Comparison of ENCODE assay signal across 1 cellular context in the genomic region with DNA sequence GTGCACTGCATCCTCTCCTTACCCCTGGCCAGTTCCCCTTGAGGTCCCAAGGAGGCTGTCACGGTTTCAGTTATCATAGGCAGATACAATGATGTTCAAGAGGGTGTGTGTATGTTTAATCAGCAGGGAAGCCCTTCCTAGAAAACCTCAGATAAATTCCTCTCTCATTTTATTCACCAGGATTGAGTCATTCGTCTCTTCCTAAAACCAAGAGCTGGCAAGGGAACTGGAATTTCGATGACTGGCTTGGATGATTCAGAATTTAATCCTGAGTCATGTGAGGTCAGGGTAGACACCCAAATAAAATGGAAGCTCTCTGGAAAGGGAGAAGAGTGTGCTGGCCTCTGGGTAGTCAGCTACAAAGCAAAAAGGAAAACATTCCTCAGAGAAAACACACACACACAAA.
TF ChIP-seq lines count a peak whose summit lies in the region.

No MANE protein-coding gene starts in this region.

TF ChIP-seq in K562, 482 proteins besides CTCF, POLR2A, EP300 and RAD21 (continued from another document):
- TF ChIP-seq JUN (IDR thresholded peaks at IDR 0.05; ENCODE audit: borderline replicate concordance, low read depth, low read length) (peak; percentile 28; the same call in 1 of the 2 replicates), JUN (CRISPR knock-in tag; IDR thresholded peaks at IDR 0.05; ENCODE audit: borderline replicate concordance) (no peak), ZNF140 (CRISPR knock-in tag; IDR thresholded peaks at IDR 0.05) (no peak), ESRRA (IDR thresholded peaks at IDR 0.05; ENCODE audit: borderline replicate concordance, low read depth) (no peak), ZNF316 (IDR thresholded peaks at IDR 0.05) (0 out of 2 replicates have a peak, but pooled peaks have one; percentile 14), NFATC3 (IDR thresholded peaks at IDR 0.05) (no peak), KLF6 (CRISPR knock-in tag; IDR thresholded peaks at IDR 0.05; ENCODE audit: borderline replicate concordance) (no peak), MAFG (tag; conservative IDR thresholded peaks at IDR 0.05) (peak; percentile 55; the same call in 1 of the 2 replicates), NFE2 (IDR thresholded peaks at IDR 0.05; ENCODE audit: low read depth) (peak; percentile 56), ARID1B (IDR thresholded peaks at IDR 0.05) (peak; percentile 37; the same call in 1 of the 2 replicates), HMGN3 (IDR thresholded peaks at IDR 0.05; ENCODE audit: borderline replicate concordance, extremely low read depth, insufficient read length, low read depth, low read length) (no peak), NUFIP1 (IDR thresholded peaks at IDR 0.05; ENCODE audit: partially characterized antibody) (no peak), SMARCA4 (IDR thresholded peaks at IDR 0.05) (0 out of 2 replicates have a peak, but pooled peaks have one; percentile 25), JUND (IDR thresholded peaks at IDR 0.05; ENCODE audit: borderline replicate concordance, low read depth, low read length) (peak; percentile 56; the same call in 1 of the 2 replicates), JUND (tag; IDR thresholded peaks at IDR 0.05; ENCODE audit: borderline replicate concordance, low read depth, low read length) (no peak; the same call in 2 of the 3 replicates), FUS (optimal IDR thresholded peaks at IDR 0.05; ENCODE audit: low read depth, low read length) (no peak), CTBP1 (IDR thresholded peaks at IDR 0.05; ENCODE audit: borderline replicate concordance) (0 out of 2 replicates have a peak, but pooled peaks have one; percentile 34), C11orf30 (IDR thresholded peaks at IDR 0.05; ENCODE audit: low read depth) (no peak), XRCC5 (IDR thresholded peaks at IDR 0.05; ENCODE audit: low read depth, low read length) (no peak), DPF2 (IDR thresholded peaks at IDR 0.05) (0 out of 2 replicates have a peak, but pooled peaks have one; percentile 25)
- TF ChIP-seq, protein P1, sequence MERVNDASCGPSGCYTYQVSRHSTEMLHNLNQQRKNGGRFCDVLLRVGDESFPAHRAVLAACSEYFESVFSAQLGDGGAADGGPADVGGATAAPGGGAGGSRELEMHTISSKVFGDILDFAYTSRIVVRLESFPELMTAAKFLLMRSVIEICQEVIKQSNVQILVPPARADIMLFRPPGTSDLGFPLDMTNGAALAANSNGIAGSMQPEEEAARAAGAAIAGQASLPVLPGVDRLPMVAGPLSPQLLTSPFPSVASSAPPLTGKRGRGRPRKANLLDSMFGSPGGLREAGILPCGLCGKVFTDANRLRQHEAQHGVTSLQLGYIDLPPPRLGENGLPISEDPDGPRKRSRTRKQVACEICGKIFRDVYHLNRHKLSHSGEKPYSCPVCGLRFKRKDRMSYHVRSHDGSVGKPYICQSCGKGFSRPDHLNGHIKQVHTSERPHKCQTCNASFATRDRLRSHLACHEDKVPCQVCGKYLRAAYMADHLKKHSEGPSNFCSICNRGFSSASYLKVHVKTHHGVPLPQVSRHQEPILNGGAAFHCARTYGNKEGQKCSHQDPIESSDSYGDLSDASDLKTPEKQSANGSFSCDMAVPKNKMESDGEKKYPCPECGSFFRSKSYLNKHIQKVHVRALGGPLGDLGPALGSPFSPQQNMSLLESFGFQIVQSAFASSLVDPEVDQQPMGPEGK (CRISPR knock-in tag; IDR thresholded peaks at IDR 0.05; ENCODE audit: borderline replicate concordance): no peak
- TF ChIP-seq, protein P2, sequence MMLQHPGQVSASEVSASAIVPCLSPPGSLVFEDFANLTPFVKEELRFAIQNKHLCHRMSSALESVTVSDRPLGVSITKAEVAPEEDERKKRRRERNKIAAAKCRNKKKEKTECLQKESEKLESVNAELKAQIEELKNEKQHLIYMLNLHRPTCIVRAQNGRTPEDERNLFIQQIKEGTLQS (IDR thresholded peaks at IDR 0.05): peak; percentile 76
- TF ChIP-seq, protein P2 (CRISPR knock-in tag; conservative IDR thresholded peaks at IDR 0.05): no peak
- TF ChIP-seq, protein P3, sequence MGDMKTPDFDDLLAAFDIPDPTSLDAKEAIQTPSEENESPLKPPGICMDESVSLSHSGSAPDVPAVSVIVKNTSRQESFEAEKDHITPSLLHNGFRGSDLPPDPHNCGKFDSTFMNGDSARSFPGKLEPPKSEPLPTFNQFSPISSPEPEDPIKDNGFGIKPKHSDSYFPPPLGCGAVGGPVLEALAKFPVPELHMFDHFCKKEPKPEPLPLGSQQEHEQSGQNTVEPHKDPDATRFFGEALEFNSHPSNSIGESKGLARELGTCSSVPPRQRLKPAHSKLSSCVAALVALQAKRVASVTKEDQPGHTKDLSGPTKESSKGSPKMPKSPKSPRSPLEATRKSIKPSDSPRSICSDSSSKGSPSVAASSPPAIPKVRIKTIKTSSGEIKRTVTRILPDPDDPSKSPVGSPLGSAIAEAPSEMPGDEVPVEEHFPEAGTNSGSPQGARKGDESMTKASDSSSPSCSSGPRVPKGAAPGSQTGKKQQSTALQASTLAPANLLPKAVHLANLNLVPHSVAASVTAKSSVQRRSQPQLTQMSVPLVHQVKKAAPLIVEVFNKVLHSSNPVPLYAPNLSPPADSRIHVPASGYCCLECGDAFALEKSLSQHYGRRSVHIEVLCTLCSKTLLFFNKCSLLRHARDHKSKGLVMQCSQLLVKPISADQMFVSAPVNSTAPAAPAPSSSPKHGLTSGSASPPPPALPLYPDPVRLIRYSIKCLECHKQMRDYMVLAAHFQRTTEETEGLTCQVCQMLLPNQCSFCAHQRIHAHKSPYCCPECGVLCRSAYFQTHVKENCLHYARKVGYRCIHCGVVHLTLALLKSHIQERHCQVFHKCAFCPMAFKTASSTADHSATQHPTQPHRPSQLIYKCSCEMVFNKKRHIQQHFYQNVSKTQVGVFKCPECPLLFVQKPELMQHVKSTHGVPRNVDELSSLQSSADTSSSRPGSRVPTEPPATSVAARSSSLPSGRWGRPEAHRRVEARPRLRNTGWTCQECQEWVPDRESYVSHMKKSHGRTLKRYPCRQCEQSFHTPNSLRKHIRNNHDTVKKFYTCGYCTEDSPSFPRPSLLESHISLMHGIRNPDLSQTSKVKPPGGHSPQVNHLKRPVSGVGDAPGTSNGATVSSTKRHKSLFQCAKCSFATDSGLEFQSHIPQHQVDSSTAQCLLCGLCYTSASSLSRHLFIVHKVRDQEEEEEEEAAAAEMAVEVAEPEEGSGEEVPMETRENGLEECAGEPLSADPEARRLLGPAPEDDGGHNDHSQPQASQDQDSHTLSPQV (IDR thresholded peaks at IDR 0.05): peak; percentile 28; the same call in 1 of the 2 replicates
- TF ChIP-seq, protein P4, sequence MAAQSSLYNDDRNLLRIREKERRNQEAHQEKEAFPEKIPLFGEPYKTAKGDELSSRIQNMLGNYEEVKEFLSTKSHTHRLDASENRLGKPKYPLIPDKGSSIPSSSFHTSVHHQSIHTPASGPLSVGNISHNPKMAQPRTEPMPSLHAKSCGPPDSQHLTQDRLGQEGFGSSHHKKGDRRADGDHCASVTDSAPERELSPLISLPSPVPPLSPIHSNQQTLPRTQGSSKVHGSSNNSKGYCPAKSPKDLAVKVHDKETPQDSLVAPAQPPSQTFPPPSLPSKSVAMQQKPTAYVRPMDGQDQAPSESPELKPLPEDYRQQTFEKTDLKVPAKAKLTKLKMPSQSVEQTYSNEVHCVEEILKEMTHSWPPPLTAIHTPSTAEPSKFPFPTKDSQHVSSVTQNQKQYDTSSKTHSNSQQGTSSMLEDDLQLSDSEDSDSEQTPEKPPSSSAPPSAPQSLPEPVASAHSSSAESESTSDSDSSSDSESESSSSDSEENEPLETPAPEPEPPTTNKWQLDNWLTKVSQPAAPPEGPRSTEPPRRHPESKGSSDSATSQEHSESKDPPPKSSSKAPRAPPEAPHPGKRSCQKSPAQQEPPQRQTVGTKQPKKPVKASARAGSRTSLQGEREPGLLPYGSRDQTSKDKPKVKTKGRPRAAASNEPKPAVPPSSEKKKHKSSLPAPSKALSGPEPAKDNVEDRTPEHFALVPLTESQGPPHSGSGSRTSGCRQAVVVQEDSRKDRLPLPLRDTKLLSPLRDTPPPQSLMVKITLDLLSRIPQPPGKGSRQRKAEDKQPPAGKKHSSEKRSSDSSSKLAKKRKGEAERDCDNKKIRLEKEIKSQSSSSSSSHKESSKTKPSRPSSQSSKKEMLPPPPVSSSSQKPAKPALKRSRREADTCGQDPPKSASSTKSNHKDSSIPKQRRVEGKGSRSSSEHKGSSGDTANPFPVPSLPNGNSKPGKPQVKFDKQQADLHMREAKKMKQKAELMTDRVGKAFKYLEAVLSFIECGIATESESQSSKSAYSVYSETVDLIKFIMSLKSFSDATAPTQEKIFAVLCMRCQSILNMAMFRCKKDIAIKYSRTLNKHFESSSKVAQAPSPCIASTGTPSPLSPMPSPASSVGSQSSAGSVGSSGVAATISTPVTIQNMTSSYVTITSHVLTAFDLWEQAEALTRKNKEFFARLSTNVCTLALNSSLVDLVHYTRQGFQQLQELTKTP (IDR thresholded peaks at IDR 0.05; ENCODE audit: low read depth in 1 of 2, partially characterized antibody in 2 of 2): no peak
